9 cellular contexts compared by ENCODE assay signal in the genomic region with DNA sequence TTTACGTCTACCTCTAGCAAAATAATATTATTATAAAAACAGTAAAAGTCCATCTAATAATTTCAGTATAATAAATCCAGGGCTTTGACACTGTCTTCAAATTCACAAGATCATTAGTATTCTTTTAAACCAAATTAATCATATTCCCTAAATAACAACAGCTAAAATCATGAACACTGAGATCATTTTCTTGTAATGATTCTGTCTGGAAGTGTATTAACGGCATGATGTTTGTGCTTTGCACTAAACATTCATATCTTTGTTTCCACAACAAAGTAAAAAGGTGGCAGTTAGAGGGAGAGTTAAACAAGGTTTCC. TPM values are rescaled to one million over a fixed set of nuclear protein-coding genes. Genes with fewer than 3 reads are reported as not detected.
DNase-seq lines count a peak whose midpoint lies in the region; ATAC-seq and TF ChIP-seq lines count a peak whose summit lies in the region.
"Had no signal": no experiment of that assay in that cellular context is flagged by ENCODE, and none has a peak within 500 bp of the region (broad histone marks: within the 10 kb centered on the region; RNA-seq: fewer than 3 reads in every experiment).

No MANE protein-coding gene starts in this region.

- H4K91ac ChIP-seq in mesenchymal stem cell (ENCODE audit: low read length), result no peak overlapping the region

- ATAC-seq in GM18505 (IDR thresholded peaks at IDR 0.05; ENCODE audit: unreplicated experiment), result no peak

- H3K36me3 Mint-ChIP-seq in activated naive CD4-positive, alpha-beta T cell treated with anti-CD3 and anti-CD28 coated beads, Interleukin-2, amount 10 ng/mL, durations not matched to agents 7 days and 5 days, result peaks cover 21% of the 10 kb centered on the region

- H3K4me1 Mint-ChIP-seq in activated naive CD4-positive, alpha-beta T cell treated with anti-CD3 and anti-CD28 coated beads, Interleukin-2, amount 10 ng/mL, durations not matched to agents 7 days and 5 days, result peaks cover 56% of the 10 kb centered on the region

- H3K4me1 ChIP-seq in mesenchymal stem cell (ENCODE audit: control insufficient read depth, insufficient read depth, low read depth, low read length) (no peaks in the 10 kb centered on the region), transverse colon (peaks cover 0 to 22% (median 10%) of the 10 kb centered on the region in 4 donors)

- no CpG with 5 or more reads among the region's 2 CpGs for WGBS in mesenchymal stem cell
- 55 to 61% methylated on average over 2 of the region's 2 CpGs for WGBS in transverse colon (ENCODE audit: low coverage in 1 of 2), 2 donors

- H3K4me2 ChIP-seq in mesenchymal stem cell (ENCODE audit: low read length, poor library complexity, severe bottlenecking), result peak overlapping the region; percentile 86

- peaks cover 8% of the 10 kb centered on the region for H3K79me1 ChIP-seq in mesenchymal stem cell (replicated peaks; ENCODE audit: low read length, poor library complexity, severe bottlenecking)

- H3K27ac ChIP-seq in brain microvascular endothelial cell, result peak overlapping the region; percentile 99
- peak overlapping the region; percentile 78 for H3K27ac ChIP-seq in mesenchymal stem cell (ENCODE audit: low read length, poor library complexity, severe bottlenecking)
- H3K27ac ChIP-seq in transverse colon, result peak overlapping the region; percentile 87 to 93 (median 89)

- no peak overlapping the region for H2BK5ac ChIP-seq in mesenchymal stem cell (ENCODE audit: low read depth, low read length, poor library complexity, severe bottlenecking)

- in situ Hi-C loops in brain microvascular endothelial cell (cut with HindIII; ENCODE audit: low pct_ligation_motif_present, low sequenced_read_pairs) (no loop called here), transverse colon (cut with MboI; ENCODE audit: low pct_ligation_motif_present in 1 of 4, low pct_unique_long_range_greater_than_20kb in 1 of 4, low sequenced_read_pairs in 3 of 4) (no loop called here)

- peak overlapping the region; percentile 98 for H2BK120ac ChIP-seq in mesenchymal stem cell (ENCODE audit: low read depth, low read length)

- no peak overlapping the region for H3K23ac ChIP-seq in mesenchymal stem cell (ENCODE audit: low read length in 2 of 2)

- peak overlapping the region; percentile 93 for H3K4me3 Mint-ChIP-seq in activated naive CD4-positive, alpha-beta T cell treated with anti-CD3 and anti-CD28 coated beads, Interleukin-2, amount 10 ng/mL, durations not matched to agents 7 days and 5 days

- no peak overlapping the region for H2BK15ac ChIP-seq in mesenchymal stem cell (ENCODE audit: low read depth, poor library complexity, severe bottlenecking)

- H3K9me3 ChIP-seq in mesenchymal stem cell (ENCODE audit: control insufficient read depth, low read length), result no peaks in the 10 kb centered on the region
- no peaks in the 10 kb centered on the region for H3K9me3 ChIP-seq in transverse colon

- H3K27me3 Mint-ChIP-seq in activated naive CD4-positive, alpha-beta T cell treated with anti-CD3 and anti-CD28 coated beads, Interleukin-2, amount 10 ng/mL, durations not matched to agents 7 days and 5 days, result no peaks in the 10 kb centered on the region

- CTCF ChIA-PET in activated naive CD4-positive, alpha-beta T cell treated with anti-CD3 and anti-CD28 coated beads, Interleukin-2, amount 10 ng/mL, durations not matched to agents 7 days and 5 days (lab: Charles Lee), result interaction anchor here (0.6 to 6.9 kb wide), 4 partner anchors 10 to 217 kb away, joined by 3 to 39 read pairs (median 6); no protein-coding TSS in a partner anchor

- no peak overlapping the region for H4K8ac ChIP-seq in mesenchymal stem cell (ENCODE audit: low read length)

- H3K27ac Mint-ChIP-seq in activated naive CD4-positive, alpha-beta T cell treated with anti-CD3 and anti-CD28 coated beads, Interleukin-2, amount 10 ng/mL, durations not matched to agents 7 days and 5 days, result peak overlapping the region; percentile 93

- H2AK5ac ChIP-seq in mesenchymal stem cell (ENCODE audit: low read length, severe bottlenecking), result no peak overlapping the region

- no peak overlapping the region for H3K4ac ChIP-seq in mesenchymal stem cell (ENCODE audit: low read depth in 1 of 2, low read length in 2 of 2)

- H2BK12ac ChIP-seq in mesenchymal stem cell (ENCODE audit: low read length in 2 of 2), result no peak overlapping the region

- H3K4me3 ChIP-seq in brain microvascular endothelial cell (ENCODE audit: low read depth, low read length) (peak overlapping the region; percentile 70), mesenchymal stem cell (ENCODE audit: insufficient read depth in 1 of 2, low read depth in 1 of 2, low read length in 2 of 2) (peak overlapping the region in 1 of 2 experiments; percentile 83), transverse colon (peak overlapping the region in 3 of 4 donors; percentile 56 to 59 (median 59))

- H3K9ac ChIP-seq in mesenchymal stem cell (ENCODE audit: low read length), result peak overlapping the region; percentile 95

- TF ChIP-seq POLR2A in transverse colon (IDR thresholded peaks at IDR 0.05), result no peak
- no peak for TF ChIP-seq POLR2A in GM18505 (IDR thresholded peaks at IDR 0.05; ENCODE audit: borderline replicate concordance, extremely low read depth, insufficient read depth, insufficient read length)

- no peak overlapping the region for H2AFZ ChIP-seq in mesenchymal stem cell (ENCODE audit: low read depth, low read length)

- intact Hi-C loops in transverse colon (cut with DNase I; ENCODE audit: low total_unique reads), result loop anchor here (5.0 kb wide), 1 partner anchor 74 kb away; no protein-coding TSS in a partner anchor

- peak overlapping the region in 1 of 2 experiments; percentile 96 for H3K18ac ChIP-seq in mesenchymal stem cell (ENCODE audit: low read depth in 1 of 2, low read length in 2 of 2)

- H3K36me3 ChIP-seq in brain microvascular endothelial cell (replicated peaks), result no peaks in the 10 kb centered on the region
- H3K36me3 ChIP-seq in mesenchymal stem cell (ENCODE audit: control insufficient read depth in 1 of 2, insufficient read depth in 2 of 2, low read depth in 1 of 2, low read length in 2 of 2), result no peaks in the 10 kb centered on the region
- no peaks in the 10 kb centered on the region for H3K36me3 ChIP-seq in transverse colon

- TF ChIP-seq CTCF in brain microvascular endothelial cell (IDR thresholded peaks at IDR 0.05; ENCODE audit: low read depth, low read length, missing control alignments), result no peak
- no peak for TF ChIP-seq CTCF in transverse colon (IDR thresholded peaks at IDR 0.05)

- DNase-seq in activated naive CD4-positive, alpha-beta T cell treated with anti-CD3 and anti-CD28 coated beads, Interleukin-2, amount 10 ng/mL, durations not matched to agents 7 days and 5 days, result no peak
- no peak for DNase-seq in activated naive CD4-positive, alpha-beta T cell (lab: John Stamatoyannopoulos, UW)
- DNase-seq in brain microvascular endothelial cell (no peak), mesenchymal stem cell (no peak), transverse colon (no peak), NCI-H2227 (lab: John Stamatoyannopoulos, UW; ENCODE audit: unreplicated experiment) (no peak), D341Med (ENCODE audit: low spot score) (no peak)
- DNase-seq: cerebellar nuclear complex had no signal

- no peaks in the 10 kb centered on the region for H3K9me3 Mint-ChIP-seq in activated naive CD4-positive, alpha-beta T cell treated with anti-CD3 and anti-CD28 coated beads, Interleukin-2, amount 10 ng/mL, durations not matched to agents 7 days and 5 days

- no peak for TF ChIP-seq EP300 in transverse colon (IDR thresholded peaks at IDR 0.05; ENCODE audit: low read depth)

- H3K27me3 ChIP-seq in brain microvascular endothelial cell (replicated peaks) (no peaks in the 10 kb centered on the region), mesenchymal stem cell (ENCODE audit: control insufficient read depth in 1 of 2, insufficient read depth in 1 of 2, low read length in 2 of 2) (no peaks in the 10 kb centered on the region), transverse colon (no peaks in the 10 kb centered on the region)

- peak overlapping the region in 1 of 2 experiments; percentile 83 for H3K14ac ChIP-seq in mesenchymal stem cell (ENCODE audit: low read length in 2 of 2)

RNA-seq across cellular contexts. Expression of gene HIVEP2, which starts 18.8 kb away (rescaled TPM):
- polyA plus RNA-seq in mesenchymal stem cell (2013, experiment 1 of 2), result 8.5 TPM
- polyA plus RNA-seq in mesenchymal stem cell (2013, experiment 2 of 2), result 8.1 TPM
- 10 to 100 TPM in 3 of 4 donors, 1 to 10 TPM in 1; 10.0 to 22.5 (median 13.7) TPM for total RNA-seq in transverse colon
